Comparison of ENCODE assay signal across 18 cellular contexts in the genomic region with DNA sequence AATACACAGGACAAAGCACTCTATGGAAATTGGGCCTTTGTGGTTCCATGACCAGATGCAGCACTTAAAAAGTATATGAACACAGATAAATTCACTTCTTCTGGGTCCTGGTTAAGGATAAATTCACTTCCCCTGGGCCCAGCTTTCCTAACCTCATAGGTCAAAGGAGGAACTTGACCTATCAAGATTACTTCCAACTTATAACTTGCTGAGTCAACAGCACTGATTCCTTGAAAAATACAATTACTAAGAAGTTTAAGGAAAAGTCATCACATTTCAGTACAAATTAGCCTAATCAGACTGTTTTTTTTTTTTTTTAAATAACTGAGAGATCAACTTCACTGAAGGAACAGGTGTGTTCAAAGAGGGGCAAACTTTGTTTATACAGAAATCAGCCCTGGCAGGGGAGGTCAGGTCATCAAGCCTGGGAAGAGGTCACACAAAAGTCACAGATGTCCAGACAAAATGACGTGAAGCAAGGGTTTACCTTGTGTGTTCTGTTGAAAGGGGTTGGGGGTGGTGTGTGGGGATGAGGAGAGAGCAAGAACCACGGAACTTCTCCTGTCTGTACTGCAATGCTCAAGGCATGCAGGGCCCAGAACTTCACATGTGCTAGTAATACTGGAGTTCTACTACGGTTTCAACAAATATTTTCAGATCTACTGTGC. TPM values are rescaled to one million over a fixed set of nuclear protein-coding genes. Genes with fewer than 3 reads are reported as not detected.
DNase-seq lines count a peak whose midpoint lies in the region; ATAC-seq, FAIRE-seq and TF ChIP-seq lines count a peak whose summit lies in the region.
"Had no signal": no experiment of that assay in that cellular context is flagged by ENCODE, and none has a peak within 500 bp of the region (broad histone marks: within the 10 kb centered on the region; RNA-seq: fewer than 3 reads in every experiment).

No MANE protein-coding gene starts in this region.

- H3K27ac ChIP-seq in RWPE2 (ENCODE audit: poor library complexity, severe bottlenecking) (peak overlapping the region; percentile 56), keratinocyte (ENCODE audit: control insufficient read depth, insufficient read depth, low read length) (peak overlapping the region; percentile 60)
- H3K27ac ChIP-seq: C4-2B had no signal

- H3K9ac ChIP-seq in keratinocyte (ENCODE audit: control insufficient read depth, extremely low read depth, insufficient read depth, low read length): no peak overlapping the region

- H3K27ac Mint-ChIP-seq in central memory CD8-positive, alpha-beta T cell (ENCODE audit: low read depth): peak overlapping the region; percentile 32
- peak overlapping the region; percentile 44 for H3K27ac Mint-ChIP-seq in osteocyte (ENCODE audit: unreplicated experiment)

- no peaks in the 10 kb centered on the region for H3K27me3 ChIP-seq in RWPE2 (ENCODE audit: insufficient read depth, poor library complexity, severe bottlenecking)
- no peaks in the 10 kb centered on the region for H3K27me3 ChIP-seq in keratinocyte (ENCODE audit: control insufficient read depth, extremely low read depth, insufficient read depth, low read length)

- no peak for TF ChIP-seq CTCF in RWPE2 (IDR thresholded peaks at IDR 0.05; ENCODE audit: poor library complexity, severe bottlenecking)
- no peak for TF ChIP-seq CTCF in keratinocyte (optimal IDR thresholded peaks at IDR 0.05 in 1 of 3, IDR thresholded peaks at IDR 0.05 in 1 of 3, conservative IDR thresholded peaks at IDR 0.05 in 1 of 3; ENCODE audit: extremely low read depth in 1 of 3, insufficient read depth in 2 of 3, low read length in 3 of 3)
- no peak for TF ChIP-seq CTCF in osteocyte (IDR thresholded peaks at IDR 0.05)

- H3K27me3 Mint-ChIP-seq in central memory CD8-positive, alpha-beta T cell: no peaks in the 10 kb centered on the region
- no peaks in the 10 kb centered on the region for H3K27me3 Mint-ChIP-seq in osteocyte (ENCODE audit: unreplicated experiment)

- no peaks in the 10 kb centered on the region for H3K9me1 ChIP-seq in keratinocyte (ENCODE audit: control insufficient read depth, extremely low read depth, insufficient read depth, low read length)

- H3K36me3 Mint-ChIP-seq in central memory CD8-positive, alpha-beta T cell (ENCODE audit: insufficient read depth): peaks cover 59% of the 10 kb centered on the region
- H3K36me3 Mint-ChIP-seq in osteocyte (ENCODE audit: unreplicated experiment): peaks cover 70% of the 10 kb centered on the region

- peaks cover 31% of the 10 kb centered on the region for H3K4me1 ChIP-seq in RWPE2 (ENCODE audit: insufficient read depth, poor library complexity, severe bottlenecking)
- H3K4me1 ChIP-seq in keratinocyte (ENCODE audit: control insufficient read depth, extremely low read depth, insufficient read depth, low read length): peaks cover 35% of the 10 kb centered on the region

- ATAC-seq in RWPE2 (ENCODE audit: low read depth) (no peak), GM19455 (IDR thresholded peaks at IDR 0.05; ENCODE audit: unreplicated experiment) (no peak)
- no peak for ATAC-seq in central memory CD8-positive, alpha-beta T cell (replicated peaks; ENCODE audit: extremely low read depth, poor library complexity, severe bottlenecking)
- ATAC-seq: SK-N-SH treated with all-trans-retinoic acid at 6 μM for 48 hours had no signal

- no peak overlapping the region for H3K4me3 Mint-ChIP-seq in central memory CD8-positive, alpha-beta T cell
- H3K4me3 Mint-ChIP-seq in osteocyte (ENCODE audit: unreplicated experiment): no peak overlapping the region

- H3K36me3 ChIP-seq in RWPE2 (ENCODE audit: low read depth): peaks cover 99% of the 10 kb centered on the region
- peaks cover 34 to 61% of the 10 kb centered on the region in 2 experiments for H3K36me3 ChIP-seq in keratinocyte (ENCODE audit: control insufficient read depth in 2 of 2, extremely low read depth in 1 of 2, insufficient read depth in 2 of 2, low read length in 2 of 2)

- H3K9me3 ChIP-seq in RWPE2 (ENCODE audit: severe bottlenecking) (no peaks in the 10 kb centered on the region), keratinocyte (ENCODE audit: control insufficient read depth, low read depth, low read length) (no peaks in the 10 kb centered on the region)

- H3K4me3 ChIP-seq in RWPE2 (ENCODE audit: severe bottlenecking) (no peak overlapping the region), keratinocyte (ENCODE audit: control insufficient read depth in 2 of 3, extremely low read depth in 1 of 3, insufficient read depth in 2 of 3, low read depth in 1 of 3, low read length in 3 of 3) (no peak overlapping the region)

- H2AFZ ChIP-seq in keratinocyte (ENCODE audit: control insufficient read depth, low read length): no peak overlapping the region

- DNase-seq in RWPE2 (ENCODE audit: low spot score) (no peak), keratinocyte (ENCODE audit: low read depth, low spot score) (no peak), osteocyte (ENCODE audit: extremely low spot score, unreplicated experiment) (no peak), DMS79 treated with DMSO at 0.1 percent for 48 hours (lab: John Stamatoyannopoulos, UW) (no peak), glomerular visceral epithelial cell (ENCODE audit: extremely low spot score) (no peak)
- no peak for DNase-seq in central memory CD8-positive, alpha-beta T cell (ENCODE audit: low spot score in 2 of 2)
- DNase-seq: ACHN, AML-193, KBM-7, NCI-H1694 treated with DMSO at 0.1 percent for 48 hours, NCI-H774, OCI-M1, SIG-M5 had no signal

- no peak for FAIRE-seq in keratinocyte (lab: Jason Lieb, UNC)
- FAIRE-seq: G401.6, H1 had no signal

- no peaks in the 10 kb centered on the region for H3K4me1 Mint-ChIP-seq in central memory CD8-positive, alpha-beta T cell
- H3K4me1 Mint-ChIP-seq in osteocyte (ENCODE audit: unreplicated experiment): peaks cover 14% of the 10 kb centered on the region

- H4K20me1 ChIP-seq in keratinocyte (ENCODE audit: control insufficient read depth, extremely low read depth, insufficient read depth, low read length): no peaks in the 10 kb centered on the region

- dilution Hi-C loops in keratinocyte (cut with MboI; ENCODE audit: extremely low pct_ligation_motif_present, low sequenced_read_pairs): no loop called here

- H3K79me2 ChIP-seq in keratinocyte (ENCODE audit: control insufficient read depth, insufficient read depth, low read length): peaks cover 24% of the 10 kb centered on the region

- no peaks in the 10 kb centered on the region for H3K9me3 Mint-ChIP-seq in central memory CD8-positive, alpha-beta T cell
- no peaks in the 10 kb centered on the region for H3K9me3 Mint-ChIP-seq in osteocyte (ENCODE audit: unreplicated experiment)

- H3K4me2 ChIP-seq in keratinocyte (ENCODE audit: control insufficient read depth, extremely low read depth, insufficient read depth, low read depth, low read length): peak overlapping the region; percentile 26

RNA-seq across cellular contexts. Expression of gene PPP4R1, which starts 55.8 kb away (rescaled TPM):
- 200 to 221 TPM (median 209 TPM) in 3 replicates for polyA plus RNA-seq in keratinocyte
- 101 TPM for polyA plus RNA-seq in keratinocyte (2011; ENCODE audit: low read depth)
- polyA plus RNA-seq in keratinocyte (2011; cell fraction: cytosol; rRNA removed): 119 and 143 TPM in 2 replicates
- polyA plus RNA-seq in keratinocyte (2011; cell fraction: nucleus; rRNA removed): 275 and 293 TPM in 2 replicates
- 83.8 and 102 TPM in 2 replicates for polyA plus RNA-seq in keratinocyte (2012; ENCODE audit: low replicate concordance)
- polyA minus RNA-seq in keratinocyte: 216 to 410 TPM (median 387 TPM) in 3 replicates
- 124 TPM for polyA minus RNA-seq in keratinocyte (2011; cell fraction: cytosol; rRNA and poly(A)+ RNA removed)
- 142 and 262 TPM in 2 replicates for polyA minus RNA-seq in keratinocyte (2011; cell fraction: nucleus; rRNA and poly(A)+ RNA removed)
- 131 and 140 TPM in 2 replicates for total RNA-seq in osteocyte
